ENCODE assay signal across 11 cellular contexts in genomic region chr5:162248107-162248713, GRCh38.
A peak's percentile ranks its signal among the peaks of the same experiment; 100 is the strongest.
DNase-seq lines count a peak whose midpoint lies in the region; ATAC-seq and TF ChIP-seq lines count a peak whose summit lies in the region.
"Had no signal": no experiment of that assay in that cellular context is flagged by ENCODE, and none has a peak within 500 bp of the region (broad histone marks: within the 10 kb centered on the region; RNA-seq: fewer than 3 reads in every experiment).

No MANE protein-coding gene starts in this region.

- no peaks in the 10 kb centered on the region for H3K79me2 ChIP-seq in osteoblast (ENCODE audit: insufficient read depth, low read length)

- no peak overlapping the region for H3K4me3 Mint-ChIP-seq in activated naive CD4-positive, alpha-beta T cell treated with anti-CD3 and anti-CD28 coated beads, Interleukin-2, amount 10 ng/mL, durations not matched to agents 7 days and 5 days

- peak; percentile 68 for ATAC-seq in HG02642 (IDR thresholded peaks at IDR 0.05; ENCODE audit: poor library complexity, unreplicated experiment)

- peak; percentile 49 for TF ChIP-seq CTCF in GM12865 (IDR thresholded peaks at IDR 0.05; ENCODE audit: insufficient read depth, low read depth, low read length, missing control alignments)
- TF ChIP-seq CTCF in GM10248 (IDR thresholded peaks at IDR 0.05; ENCODE audit: control extremely low read depth, extremely low read depth, low read depth, missing control alignments) = no peak
- no peak for TF ChIP-seq CTCF in osteoblast (IDR thresholded peaks at IDR 0.05; ENCODE audit: extremely low read depth, low read depth, low read length)

- H3K27ac ChIP-seq in osteoblast (ENCODE audit: low read depth, low read length) = no peak overlapping the region
- H3K27ac ChIP-seq: tibial artery had no signal

- H3K36me3 Mint-ChIP-seq in activated naive CD4-positive, alpha-beta T cell treated with anti-CD3 and anti-CD28 coated beads, Interleukin-2, amount 10 ng/mL, durations not matched to agents 7 days and 5 days = no peaks in the 10 kb centered on the region

- no peak for DNase-seq in GM12865 (ENCODE audit: low read depth)
- DNase-seq in RPMI8226 = peak; percentile 13
- peak; percentile 1 for DNase-seq in left kidney (ENCODE audit: low read depth, low spot score)
- DNase-seq in GM10248 (ENCODE audit: extremely low spot score) = no peak
- DNase-seq in activated naive CD4-positive, alpha-beta T cell treated with anti-CD3 and anti-CD28 coated beads, Interleukin-2, amount 10 ng/mL, durations not matched to agents 7 days and 5 days = no peak
- no peak for DNase-seq in osteoblast (ENCODE audit: insufficient read length, low spot score, missing footprints)
- DNase-seq in NK-92 (lab: John Stamatoyannopoulos, UW; ENCODE audit: unreplicated experiment) = no peak
- DNase-seq: activated naive CD4-positive, alpha-beta T cell treated with anti-CD3 and anti-CD28 coated beads, Interleukin-2, amount 50 U/mL, for 16 hours; Kasumi-1; tibial artery had no signal

- POLR2A ChIA-PET in GM10248 (lab: Yijun Ruan, JAX) = no interaction called here

- H2AFZ ChIP-seq in osteoblast (ENCODE audit: low read length) = no peak overlapping the region

- no peak overlapping the region for H3K4me2 ChIP-seq in osteoblast (ENCODE audit: insufficient read depth, low read length)

- CTCF ChIA-PET in GM10248 (lab: Yijun Ruan, JAX) = interaction anchor here (0.8 to 2.3 kb wide), 9 partner anchors 9 to 39 kb away, joined by 3 to 7 read pairs (median 4); no protein-coding TSS in a partner anchor
- CTCF ChIA-PET in activated naive CD4-positive, alpha-beta T cell treated with anti-CD3 and anti-CD28 coated beads, Interleukin-2, amount 10 ng/mL, durations not matched to agents 7 days and 5 days (lab: Charles Lee) = no interaction called here

- H3K27me3 Mint-ChIP-seq in activated naive CD4-positive, alpha-beta T cell treated with anti-CD3 and anti-CD28 coated beads, Interleukin-2, amount 10 ng/mL, durations not matched to agents 7 days and 5 days = no peaks in the 10 kb centered on the region

- H3K4me3 ChIP-seq in GM12865 (ENCODE audit: low read depth, low read length) (no peak overlapping the region), osteoblast (ENCODE audit: insufficient read depth, low read length) (no peak overlapping the region)
- H3K4me3 ChIP-seq: tibial artery had no signal

- no peaks in the 10 kb centered on the region for H4K20me1 ChIP-seq in osteoblast (ENCODE audit: insufficient read depth, low read length)

- H3K27ac Mint-ChIP-seq in activated naive CD4-positive, alpha-beta T cell treated with anti-CD3 and anti-CD28 coated beads, Interleukin-2, amount 10 ng/mL, durations not matched to agents 7 days and 5 days = no peak overlapping the region

- H3K9me3 Mint-ChIP-seq in activated naive CD4-positive, alpha-beta T cell treated with anti-CD3 and anti-CD28 coated beads, Interleukin-2, amount 10 ng/mL, durations not matched to agents 7 days and 5 days = peaks cover 1% of the 10 kb centered on the region

- H3K4me1 Mint-ChIP-seq in activated naive CD4-positive, alpha-beta T cell treated with anti-CD3 and anti-CD28 coated beads, Interleukin-2, amount 10 ng/mL, durations not matched to agents 7 days and 5 days = no peaks in the 10 kb centered on the region

- H3K36me3 ChIP-seq in osteoblast (ENCODE audit: insufficient read depth, low read length) = no peaks in the 10 kb centered on the region
- H3K36me3 ChIP-seq: tibial artery had no signal

- H3K4me1 ChIP-seq in osteoblast (ENCODE audit: insufficient read depth, low read length) = no peaks in the 10 kb centered on the region
- H3K4me1 ChIP-seq: tibial artery had no signal

- no peaks in the 10 kb centered on the region for H3K9me3 ChIP-seq in osteoblast (ENCODE audit: low read depth, low read length)
- H3K9me3 ChIP-seq: tibial artery had no signal

- H3K27me3 ChIP-seq in osteoblast (ENCODE audit: insufficient read depth, low read length) = no peaks in the 10 kb centered on the region
- H3K27me3 ChIP-seq: tibial artery had no signal

Comparison
In these comparisons a context has a peak if more than half of its experiments do, and no peak if none do; other contexts are left out.
1. DNase-seq: peak in RPMI8226 (single experiment) and left kidney (single experiment); none in GM12865 (single experiment), GM10248 (single experiment), activated naive CD4-positive, alpha-beta T cell treated with anti-CD3 and anti-CD28 coated beads, Interleukin-2, amount 10 ng/mL, durations not matched to agents 7 days and 5 days (single experiment), osteoblast (single experiment) and NK-92 (single experiment).